ENCODE assay signal across 18 cellular contexts in the genomic region with DNA sequence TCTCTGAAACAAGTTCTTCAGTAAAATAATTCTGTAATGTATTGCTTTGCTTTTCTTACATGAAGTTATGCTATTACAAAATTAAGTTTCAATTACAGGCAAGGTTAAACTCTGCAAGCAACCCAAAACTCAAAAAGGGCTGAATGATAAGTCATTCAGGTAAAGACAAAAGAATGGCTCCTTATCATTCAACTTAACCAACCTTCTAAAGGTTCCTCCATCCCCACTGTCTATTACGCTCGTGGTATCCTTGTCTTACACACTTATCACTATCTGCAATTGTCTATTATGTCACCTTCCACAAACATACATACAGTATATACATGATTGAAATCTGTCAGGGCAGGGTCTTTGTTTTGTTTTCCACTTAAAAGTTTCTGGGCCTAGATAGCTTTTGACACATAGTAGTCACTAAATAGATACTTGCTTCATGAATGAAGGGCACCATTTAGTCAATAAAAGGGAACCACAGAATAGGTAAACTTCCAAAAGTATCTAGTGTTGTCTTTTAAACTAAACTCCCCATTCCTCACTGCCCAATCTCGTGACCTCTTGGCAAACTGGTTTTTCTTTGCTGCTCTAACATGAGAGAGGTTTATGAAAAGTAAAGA. TPM values are rescaled to one million over a fixed set of nuclear protein-coding genes. Genes with fewer than 3 reads are reported as not detected.
A peak's percentile ranks its signal among the peaks of the same experiment; 100 is the strongest.
DNase-seq lines count a peak whose midpoint lies in the region; ATAC-seq and TF ChIP-seq lines count a peak whose summit lies in the region.
"Had no signal": no experiment of that assay in that cellular context is flagged by ENCODE, and none has a peak within 500 bp of the region (broad histone marks: within the 10 kb centered on the region; RNA-seq: fewer than 3 reads in every experiment).

No MANE protein-coding gene starts in this region.

- peaks cover 93% of the 10 kb centered on the region for H3F3A ChIP-seq in SK-N-SH (replicated peaks; ENCODE audit: insufficient read depth)

- no peaks in the 10 kb centered on the region for H3K9me3 Mint-ChIP-seq in WTC11
- H3K9me3 Mint-ChIP-seq in natural killer cell: no peaks in the 10 kb centered on the region
- H3K9me3 Mint-ChIP-seq: CD14-positive monocyte, IgD-negative memory B cell had no signal

- no peak overlapping the region for H3K4me2 ChIP-seq in SK-N-SH

- no peaks in the 10 kb centered on the region for H3K9me3 ChIP-seq in SK-N-SH
- H3K9me3 ChIP-seq in HAP-1: no peaks in the 10 kb centered on the region
- H3K9me3 ChIP-seq: gastrocnemius medialis had no signal

- no peak overlapping the region for H3K9ac ChIP-seq in SK-N-SH

- CTCF ChIA-PET in SK-N-SH (lab: Yijun Ruan, JAX) (no interaction called here), WTC11 (lab: Charles Lee) (no interaction called here)

- peaks cover 49% of the 10 kb centered on the region for H3K79me2 ChIP-seq in SK-N-SH (ENCODE audit: insufficient read depth)

- no peaks in the 10 kb centered on the region for H3K9me2 ChIP-seq in SK-N-SH

- POLR2A ChIA-PET in SK-N-SH (lab: Yijun Ruan, JAX) (no interaction called here), WTC11 (lab: Charles Lee) (no interaction called here)

- ATAC-seq in SK-N-SH treated with all-trans-retinoic acid at 6 μM for 48 hours (no peak), WTC11 (no peak), natural killer cell (no peak), GM21381 (IDR thresholded peaks at IDR 0.05; ENCODE audit: unreplicated experiment) (no peak)
- ATAC-seq: activated CD4-positive, CD25-positive, alpha-beta regulatory T cell treated with anti-CD3 and anti-CD28 coated beads, Interleukin-2, amount 50 U/mL, for 24 hours; gastrocnemius medialis; naive thymus-derived CD4-positive, alpha-beta T cell had no signal

- DNase-seq in SK-N-SH (no peak), WTC11 (ENCODE audit: low spot score) (no peak), natural killer cell (no peak), HAP-1 (ENCODE audit: low spot score in 2 of 2) (no peak)
- DNase-seq in stimulated activated naive CD4-positive, alpha-beta T cell treated with Interleukin-2 at 50 U/mL for 16 hours (lab: John Stamatoyannopoulos, UW): no peak
- DNase-seq: activated CD8-positive, alpha-beta memory T cell treated with anti-CD3 and anti-CD28 coated beads, Interleukin-2, amount 50 U/mL, for 48 hours; amniotic stem cell; gastrocnemius medialis; H7; naive thymus-derived CD4-positive, alpha-beta T cell; NCI-H1048; NCI-H774 had no signal

- H3K36me3 Mint-ChIP-seq in WTC11 (peaks cover 74% of the 10 kb centered on the region), natural killer cell (peaks cover 42% of the 10 kb centered on the region)

- H3K4me3 Mint-ChIP-seq in WTC11 (no peak overlapping the region), natural killer cell (no peak overlapping the region)
- H3K4me3 Mint-ChIP-seq: CD14-positive monocyte; IgD-negative memory B cell; naive thymus-derived CD4-positive, alpha-beta T cell had no signal

- TF ChIP-seq CTCF in SK-N-SH (IDR thresholded peaks at IDR 0.05) (no peak), WTC11 (IDR thresholded peaks at IDR 0.05) (no peak), natural killer cell (IDR thresholded peaks at IDR 0.05) (no peak)

- H3K36me3 ChIP-seq in SK-N-SH (replicated peaks in 1 of 2; ENCODE audit: control insufficient read depth in 1 of 2, insufficient read depth in 2 of 2, low read length in 1 of 2): peaks cover 63 to 67% of the 10 kb centered on the region in 2 experiments
- peaks cover 78% of the 10 kb centered on the region for H3K36me3 ChIP-seq in HAP-1 (replicated peaks)

- H3K27me3 ChIP-seq in SK-N-SH (ENCODE audit: insufficient read depth) (no peaks in the 10 kb centered on the region), HAP-1 (ENCODE audit: low read depth) (no peaks in the 10 kb centered on the region)
- H3K27me3 ChIP-seq: gastrocnemius medialis had no signal

- H3K4me3 ChIP-seq in SK-N-SH (ENCODE audit: low read depth in 2 of 2, low read length in 1 of 2): no peak overlapping the region
- H3K4me3 ChIP-seq in HAP-1: no peak overlapping the region
- H3K4me3 ChIP-seq: gastrocnemius medialis had no signal

- no peak for TF ChIP-seq EP300 in SK-N-SH (IDR thresholded peaks at IDR 0.05; ENCODE audit: borderline replicate concordance in 1 of 2, low read depth in 1 of 2, low read length in 1 of 2)

- intact Hi-C loops in natural killer cell (cut with micrococcal nuclease): no loop called here

- H3K27me3 Mint-ChIP-seq in WTC11 (ENCODE audit: low read depth) (no peaks in the 10 kb centered on the region), natural killer cell (ENCODE audit: low read depth in 2 of 2) (no peaks in the 10 kb centered on the region)
- H3K27me3 Mint-ChIP-seq: IgD-negative memory B cell; naive thymus-derived CD4-positive, alpha-beta T cell had no signal

- no peak overlapping the region for H2AFZ ChIP-seq in SK-N-SH (ENCODE audit: low read depth)

- peak; percentile 16 for TF ChIP-seq POLR2A in GM19099 (IDR thresholded peaks at IDR 0.05; ENCODE audit: extremely low read depth, insufficient read length, low read depth)

- H3K4me1 Mint-ChIP-seq in WTC11 (peaks cover 39% of the 10 kb centered on the region), natural killer cell (peaks cover 30 to 43% of the 10 kb centered on the region in 2 donors)

- in situ Hi-C loops in HAP-1 (cut with MboI; ENCODE audit: low sequenced_read_pairs): no loop called here

- H3K27ac Mint-ChIP-seq in WTC11 (peak overlapping the region; percentile 46), natural killer cell (peak overlapping the region; percentile 40 to 55)

- H3K27ac ChIP-seq in SK-N-SH (ENCODE audit: low read depth in 2 of 2, low read length in 1 of 2): peak overlapping the region in 1 of 2 experiments; percentile 5; a peak in 1 of 4 replicates
- H3K27ac ChIP-seq: gastrocnemius medialis had no signal

- peaks cover 76% of the 10 kb centered on the region for H4K20me1 ChIP-seq in SK-N-SH (ENCODE audit: insufficient read depth)

- 96% methylated on average over 3 of the region's 3 CpGs for WGBS in SK-N-SH (ENCODE audit: low lambda C conversion rate)

- no peak for TF ChIP-seq RAD21 in SK-N-SH (IDR thresholded peaks at IDR 0.05; ENCODE audit: low read length)

- peaks cover 10 to 17% of the 10 kb centered on the region in 2 experiments; a peak in 3 of 4 replicates for H3K4me1 ChIP-seq in SK-N-SH (ENCODE audit: control insufficient read depth in 1 of 2, insufficient read depth in 2 of 2, low read depth in 1 of 2, low read length in 1 of 2)
- peaks cover 13% of the 10 kb centered on the region for H3K4me1 ChIP-seq in HAP-1

TF ChIP-seq in SK-N-SH, 30 proteins besides CTCF, POLR2A, EP300 and RAD21:
- TF ChIP-seq POLR2AphosphoS5 (IDR thresholded peaks at IDR 0.05; ENCODE audit: low read depth, low read length): peak; percentile 17; the same call in 1 of the 2 replicates
- TF ChIP-seq RXRA (IDR thresholded peaks at IDR 0.05; ENCODE audit: borderline replicate concordance, low read depth): no peak
- TF ChIP-seq TAF1 (IDR thresholded peaks at IDR 0.05; ENCODE audit: borderline replicate concordance, low read depth, low read length): no peak
- no peak for TF ChIP-seq EZH2phosphoT487 (IDR thresholded peaks at IDR 0.05; ENCODE audit: borderline replicate concordance, low read depth)
- TF ChIP-seq MEF2A (IDR thresholded peaks at IDR 0.05; ENCODE audit: borderline replicate concordance, low read depth): no peak

TF ChIP-seq in SK-N-SH treated with all-trans-retinoic acid at 6 μM for 48 hours, 23 proteins besides CTCF, POLR2A, EP300 and RAD21:
- TF ChIP-seq BACH2 (CRISPR knock-in tag; IDR thresholded peaks at IDR 0.05; ENCODE audit: borderline replicate concordance) (no peak), CSDC2 (CRISPR knock-in tag; IDR thresholded peaks at IDR 0.05) (no peak), ZC3H10 (CRISPR knock-in tag; IDR thresholded peaks at IDR 0.05) (no peak), ZNF8 (CRISPR knock-in tag; IDR thresholded peaks at IDR 0.05) (no peak), ZNF70 (CRISPR knock-in tag; IDR thresholded peaks at IDR 0.05) (no peak), ARNTL (CRISPR knock-in tag; IDR thresholded peaks at IDR 0.05; ENCODE audit: borderline replicate concordance, low read depth) (no peak), TOX (CRISPR knock-in tag; IDR thresholded peaks at IDR 0.05; ENCODE audit: borderline replicate concordance) (no peak), ZFP3 (CRISPR knock-in tag; IDR thresholded peaks at IDR 0.05) (no peak)

TF ChIP-seq in WTC11, 78 proteins besides CTCF, POLR2A, EP300 and RAD21 (continues in another document):
- 0 out of 2 replicates have a peak, but pooled peaks have one; percentile 53 for TF ChIP-seq EMX1 (CRISPR knock-in tag; IDR thresholded peaks at IDR 0.05)
- TF ChIP-seq, protein P1, sequence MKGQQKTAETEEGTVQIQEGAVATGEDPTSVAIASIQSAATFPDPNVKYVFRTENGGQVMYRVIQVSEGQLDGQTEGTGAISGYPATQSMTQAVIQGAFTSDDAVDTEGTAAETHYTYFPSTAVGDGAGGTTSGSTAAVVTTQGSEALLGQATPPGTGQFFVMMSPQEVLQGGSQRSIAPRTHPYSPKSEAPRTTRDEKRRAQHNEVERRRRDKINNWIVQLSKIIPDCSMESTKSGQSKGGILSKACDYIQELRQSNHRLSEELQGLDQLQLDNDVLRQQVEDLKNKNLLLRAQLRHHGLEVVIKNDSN (CRISPR knock-in tag; IDR thresholded peaks at IDR 0.05): no peak
- no peak for TF ChIP-seq HMGA2 (CRISPR knock-in tag; IDR thresholded peaks at IDR 0.05)
- peak; percentile 42; the same call in 1 of the 2 replicates for TF ChIP-seq ZNF671 (CRISPR knock-in tag; IDR thresholded peaks at IDR 0.05)
- no peak for TF ChIP-seq FOXJ3 (CRISPR knock-in tag; IDR thresholded peaks at IDR 0.05; ENCODE audit: borderline replicate concordance)

RNA-seq across cellular contexts. Expression of gene RPL37, which starts 6.9 kb away (rescaled TPM):
- 297 and 465 TPM in 2 replicates for polyA plus RNA-seq in SK-N-SH (2012; rRNA removed)
- polyA plus RNA-seq in SK-N-SH (2012; cell fraction: cytosol; rRNA removed): 477 and 1,130 TPM in 2 replicates
- polyA plus RNA-seq in SK-N-SH (2012; cell fraction: nucleus; rRNA removed): 230 and 235 TPM in 2 replicates
- total RNA-seq in WTC11 (2021): 1,405 to 1,592 TPM (median 1,505 TPM) in 3 replicates
- total RNA-seq in natural killer cell: 1,000 to 10,000 TPM in 2 of 3 donors, 100 to 1,000 TPM in 1; 961 to 1,288 (median 1,179) TPM

RNA-seq across cellular contexts. Expression of gene CARD6, which starts 13.0 kb away (rescaled TPM):
- 0.03 TPM in 2 replicates for polyA plus RNA-seq in SK-N-SH (2012; rRNA removed)
- polyA plus RNA-seq in SK-N-SH (2012; cell fraction: cytosol; rRNA removed): 0.04 and 0.05 TPM in 2 replicates
- polyA plus RNA-seq in SK-N-SH (2012; cell fraction: nucleus; rRNA removed): 0.04 TPM in 2 replicates
- total RNA-seq in WTC11 (2021): 0.24 to 0.44 TPM (median 0.34 TPM) in 3 replicates
- 1 to 10 TPM; 3.4 to 5.2 (median 3.9) TPM for total RNA-seq in natural killer cell

RNA-seq across cellular contexts. Expression of gene PRKAA1, which starts 30.0 kb away (rescaled TPM):
- 23.2 and 34.4 TPM in 2 replicates for polyA plus RNA-seq in SK-N-SH (2012; rRNA removed)
- polyA plus RNA-seq in SK-N-SH (2012; cell fraction: cytosol; rRNA removed): 24.4 and 27.7 TPM in 2 replicates
- 63.9 and 115 TPM in 2 replicates for polyA plus RNA-seq in SK-N-SH (2012; cell fraction: nucleus; rRNA removed)
- total RNA-seq in WTC11 (2021) (27.9 to 31.2 TPM (median 30.2 TPM) in 3 replicates), natural killer cell (100 to 1,000 TPM; 120 to 165 (median 122) TPM)
